In genomic region chr17:76419576-76420245, GRCh38 we compare ENCODE assay signal across 2 cellular contexts.
TF ChIP-seq lines count a peak whose summit lies in the region.

No MANE protein-coding gene starts in this region.

TF ChIP-seq in GM23338, 12 proteins besides CTCF, POLR2A, EP300 and RAD21:
- TF ChIP-seq CREB1 (CRISPR knock-in tag; IDR thresholded peaks at IDR 0.05; ENCODE audit: low read depth) (no peak), JUNB (IDR thresholded peaks at IDR 0.05; ENCODE audit: unreplicated experiment) (no peak), NANOG (IDR thresholded peaks at IDR 0.05; ENCODE audit: borderline replicate concordance) (no peak), ZNF462 (CRISPR knock-in tag; IDR thresholded peaks at IDR 0.05) (no peak), ZNF331 (CRISPR knock-in tag; IDR thresholded peaks at IDR 0.05; ENCODE audit: low read depth) (no peak), ZNF114 (CRISPR knock-in tag; IDR thresholded peaks at IDR 0.05) (no peak), STAT1 (IDR thresholded peaks at IDR 0.05; ENCODE audit: unreplicated experiment) (no peak), POLR2AphosphoS5 (IDR thresholded peaks at IDR 0.05; ENCODE audit: low read depth) (no peak), EZH2 (IDR thresholded peaks at IDR 0.05; ENCODE audit: low read depth, unreplicated experiment) (no peak), REST (IDR thresholded peaks at IDR 0.05; ENCODE audit: unreplicated experiment) (no peak), ETS1 (IDR thresholded peaks at IDR 0.05) (no peak), EZH2phosphoT487 (IDR thresholded peaks at IDR 0.05; ENCODE audit: unreplicated experiment) (no peak)
TF ChIP-seq in GM23338: peak in this region for 0.

TF ChIP-seq in H1, 55 proteins besides CTCF, POLR2A, EP300 and RAD21:
- no peak for TF ChIP-seq CTBP2 (IDR thresholded peaks at IDR 0.05; ENCODE audit: borderline replicate concordance, insufficient read depth, insufficient read length, low read length)
- no peak for TF ChIP-seq SIN3A (conservative IDR thresholded peaks at IDR 0.05 in 1 of 2, IDR thresholded peaks at IDR 0.05 in 1 of 2; ENCODE audit: low read depth in 1 of 2, low read length in 2 of 2)
- no peak for TF ChIP-seq ATF3 (IDR thresholded peaks at IDR 0.05; ENCODE audit: insufficient read depth, low read depth, low read length)
- TF ChIP-seq KDM1A (IDR thresholded peaks at IDR 0.05; ENCODE audit: borderline replicate concordance, low read length): no peak
- TF ChIP-seq NANOG (IDR thresholded peaks at IDR 0.05; ENCODE audit: insufficient read depth, low read depth, low read length, poor library complexity, severe bottlenecking): no peak
- TF ChIP-seq JUN (IDR thresholded peaks at IDR 0.05; ENCODE audit: low read depth, low read length): no peak
- no peak for TF ChIP-seq EGR1 (IDR thresholded peaks at IDR 0.05; ENCODE audit: borderline replicate concordance, low read depth, low read length)
- no peak for TF ChIP-seq RBBP5 (IDR thresholded peaks at IDR 0.05; ENCODE audit: borderline replicate concordance, low read depth, low read length)
- no peak for TF ChIP-seq CREB1 (IDR thresholded peaks at IDR 0.05)
- no peak for TF ChIP-seq RNF2 (IDR thresholded peaks at IDR 0.05; ENCODE audit: borderline replicate concordance, low read depth, low read length, missing control alignments, poor library complexity, severe bottlenecking)
- no peak for TF ChIP-seq TEAD4 (IDR thresholded peaks at IDR 0.05; ENCODE audit: low read depth, low read length)
- no peak for TF ChIP-seq CHD2 (IDR thresholded peaks at IDR 0.05; ENCODE audit: low read length)
- no peak for TF ChIP-seq EZH2 (IDR thresholded peaks at IDR 0.05; ENCODE audit: low read depth, low read length, severe bottlenecking)
- no peak for TF ChIP-seq YY1 (IDR thresholded peaks at IDR 0.05; ENCODE audit: low read depth, low read length)
